ENCODE assay signal across 10 cellular contexts in genomic region chr5:167921796-167922195, GRCh38.
"Had no signal": no experiment of that assay in that cellular context is flagged by ENCODE, and none has a peak within 500 bp of the region (broad histone marks: within the 10 kb centered on the region; RNA-seq: fewer than 3 reads in every experiment).

No MANE protein-coding gene starts in this region.

- H3K4me2 ChIP-seq: GM23338 had no signal

- ATAC-seq: GM23338, HCT116 had no signal

- H3K9me3 ChIP-seq: HAP-1 had no signal

- H2AFZ ChIP-seq: GM23338 had no signal

- FAIRE-seq: H1, H54 had no signal

- DNase-seq: GOT3, H7, H9, HCEC 1CT, HFFc6 had no signal

- H3K9me3 Mint-ChIP-seq: HFFc6 had no signal

- H3K4me3 Mint-ChIP-seq: GM23338, H9, HFFc6 had no signal

- H3K27ac Mint-ChIP-seq: GM23338, H9, HFFc6 had no signal

- H3K4me1 ChIP-seq: HAP-1 had no signal

- H3K36me3 ChIP-seq: HAP-1 had no signal

- H3K4me3 ChIP-seq: GM23338, HAP-1 had no signal
